In the genomic region with DNA sequence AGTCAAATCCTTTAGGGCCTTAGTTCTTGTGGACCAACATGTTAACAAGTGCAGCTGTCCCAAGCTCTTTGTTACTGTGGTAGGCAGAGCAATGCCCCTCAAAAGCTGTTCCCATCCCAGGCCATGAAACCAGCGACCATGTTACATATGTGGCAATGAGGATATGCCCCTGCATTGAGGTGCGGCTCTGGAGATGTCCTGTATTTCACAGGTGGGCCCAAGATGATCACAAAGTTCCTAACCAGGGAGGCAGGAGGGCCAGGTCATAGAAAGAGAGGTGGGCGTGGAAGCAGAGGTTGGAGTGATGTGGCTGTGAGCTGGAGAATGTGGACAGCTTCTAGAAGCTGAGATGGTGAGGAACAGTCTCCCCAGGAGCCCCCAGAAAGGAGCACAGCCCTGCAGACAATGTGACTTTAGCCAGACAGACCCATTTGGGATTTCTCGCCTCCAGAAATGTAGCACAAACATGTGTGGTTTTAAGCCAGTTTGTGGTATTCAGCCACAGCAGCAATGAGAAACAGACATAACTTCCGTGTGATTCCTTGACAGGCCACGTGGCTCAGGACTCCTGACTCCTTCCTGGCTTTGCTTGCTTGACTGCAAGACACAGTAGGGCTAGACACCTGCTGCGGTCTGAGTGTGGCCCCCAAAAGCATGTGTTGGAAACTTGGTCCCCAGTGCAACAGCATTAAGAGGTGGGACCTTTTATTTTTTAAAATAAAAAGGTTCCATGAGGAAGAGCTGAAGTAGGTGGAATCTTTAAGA, we compare ENCODE assay signal across 31 cellular contexts.
"Had no signal": no experiment of that assay in that cellular context is flagged by ENCODE, and none has a peak within 500 bp of the region (broad histone marks: within the 10 kb centered on the region; RNA-seq: fewer than 3 reads in every experiment).

No MANE protein-coding gene starts in this region.

- H3K36me3 Mint-ChIP-seq: activated naive CD8-positive, alpha-beta T cell had no signal

- H3K27me3 Mint-ChIP-seq: activated CD4-positive, alpha-beta memory T cell treated with anti-CD3 and anti-CD28 coated beads, Interleukin-2, amount 10 ng/mL, durations not matched to agents 7 days and 5 days; activated CD4-positive, alpha-beta T cell treated with anti-CD3 and anti-CD28 coated beads, Interleukin-2, amount 10 ng/mL, durations not matched to agents 7 days and 5 days; activated naive CD8-positive, alpha-beta T cell; activated T-cell treated with anti-CD3 and anti-CD28 coated beads, Interleukin-2, amount 50 U/mL, for 24 hours; central memory CD8-positive, alpha-beta T cell; dendritic cell treated with granulocyte-macrophage colony-stimulating factor and Interleukin-4, amounts not matched to agents 40 ng/mL and 50 ng/mL, for 4 days; effector memory CD8-positive, alpha-beta T cell had no signal

- H3K27ac ChIP-seq: brain microvascular endothelial cell, coronary artery, dorsolateral prefrontal cortex, esophagus muscularis mucosa, foreskin keratinocyte, gastrocnemius medialis, heart left ventricle, VCaP had no signal

- H3K36me3 ChIP-seq: brain microvascular endothelial cell, esophagus muscularis mucosa, gastrocnemius medialis, heart left ventricle had no signal

- H3K4me3 Mint-ChIP-seq: activated CD4-positive, alpha-beta memory T cell treated with anti-CD3 and anti-CD28 coated beads, Interleukin-2, amount 10 ng/mL, durations not matched to agents 7 days and 5 days; activated CD4-positive, alpha-beta T cell treated with anti-CD3 and anti-CD28 coated beads, Interleukin-2, amount 10 ng/mL, durations not matched to agents 7 days and 5 days; activated naive CD8-positive, alpha-beta T cell; activated T-cell treated with anti-CD3 and anti-CD28 coated beads, Interleukin-2, amount 50 U/mL, for 24 hours; activated T-cell treated with anti-CD3 and anti-CD28 coated beads, Interleukin-2, amount 50 U/mL, for 72 hours; central memory CD8-positive, alpha-beta T cell; dendritic cell treated with granulocyte-macrophage colony-stimulating factor and Interleukin-4, amounts not matched to agents 40 ng/mL and 50 ng/mL, for 4 days; effector memory CD8-positive, alpha-beta T cell; WTC11 had no signal

- H3K27ac Mint-ChIP-seq: activated CD4-positive, alpha-beta memory T cell treated with anti-CD3 and anti-CD28 coated beads, Interleukin-2, amount 10 ng/mL, durations not matched to agents 7 days and 5 days; activated CD4-positive, alpha-beta T cell treated with anti-CD3 and anti-CD28 coated beads, Interleukin-2, amount 10 ng/mL, durations not matched to agents 7 days and 5 days; activated naive CD8-positive, alpha-beta T cell; activated T-cell treated with anti-CD3 and anti-CD28 coated beads, Interleukin-2, amount 50 U/mL, for 24 hours; activated T-cell treated with anti-CD3 and anti-CD28 coated beads, Interleukin-2, amount 50 U/mL, for 72 hours; dendritic cell treated with granulocyte-macrophage colony-stimulating factor and Interleukin-4, amounts not matched to agents 40 ng/mL and 50 ng/mL, for 4 days; effector memory CD8-positive, alpha-beta T cell; WTC11 had no signal

- H3K4me3 ChIP-seq: coronary artery, dorsolateral prefrontal cortex, esophagus muscularis mucosa, gastrocnemius medialis, heart left ventricle had no signal

- ATAC-seq: activated T-cell treated with anti-CD3 and anti-CD28 coated beads, Interleukin-2, amount 50 U/mL, for 72 hours; effector memory CD8-positive, alpha-beta T cell; foreskin keratinocyte; gastrocnemius medialis; heart left ventricle; WTC11 had no signal

- DNase-seq: activated CD4-positive, alpha-beta memory T cell treated with anti-CD3 and anti-CD28 coated beads, Interleukin-2, amount 10 ng/mL, durations not matched to agents 7 days and 5 days; activated CD4-positive, alpha-beta T cell treated with anti-CD3 and anti-CD28 coated beads for 1 hour; activated CD4-positive, alpha-beta T cell treated with anti-CD3 and anti-CD28 coated beads for 4 hours; activated CD4-positive, alpha-beta T cell treated with anti-CD3 and anti-CD28 coated beads, Interleukin-2, amount 10 ng/mL, durations not matched to agents 7 days and 5 days; activated CD4-positive, alpha-beta T cell treated with anti-CD3 and anti-CD28 coated beads, Interleukin-2, amount 50 U/mL, for 4 hours; activated CD8-positive, alpha-beta memory T cell treated with anti-CD3 and anti-CD28 coated beads, Interleukin-2, amount 50 U/mL, for 48 hours; activated effector memory CD4-positive, alpha-beta T cell treated with Interleukin-2 at 50 U/mL for 16 hours; activated gamma-delta T cell treated with Interleukin-2 at 50 U/mL for 16 hours; activated naive CD4-positive, alpha-beta T cell treated with anti-CD3 and anti-CD28 coated beads, Interleukin-2, amount 50 U/mL, for 16 hours; activated naive CD4-positive, alpha-beta T cell treated with Interleukin-2 at 50 U/mL for 16 hours; activated T-cell treated with anti-CD3 and anti-CD28 coated beads for 4 hours; activated T-cell treated with anti-CD3 and anti-CD28 coated beads, Interleukin-2, amount 50 U/mL, for 24 hours; activated T-cell treated with anti-CD3 and anti-CD28 coated beads, Interleukin-2, amount 50 U/mL, for 72 hours; amniotic stem cell; anterior cingulate cortex; brain microvascular endothelial cell; dorsolateral prefrontal cortex; effector memory CD8-positive, alpha-beta T cell; erythroblast; foreskin keratinocyte; gastrocnemius medialis; glutamatergic neuron; heart left ventricle; T-helper 2 cell had no signal

- H3K27me3 ChIP-seq: brain microvascular endothelial cell, esophagus muscularis mucosa, foreskin keratinocyte, gastrocnemius medialis, heart left ventricle had no signal

- H3K4me1 ChIP-seq: esophagus muscularis mucosa, foreskin keratinocyte, gastrocnemius medialis, heart left ventricle had no signal

- H3K4me1 Mint-ChIP-seq: activated CD4-positive, alpha-beta memory T cell treated with anti-CD3 and anti-CD28 coated beads, Interleukin-2, amount 10 ng/mL, durations not matched to agents 7 days and 5 days; activated CD4-positive, alpha-beta T cell treated with anti-CD3 and anti-CD28 coated beads, Interleukin-2, amount 10 ng/mL, durations not matched to agents 7 days and 5 days; central memory CD8-positive, alpha-beta T cell; WTC11 had no signal

- H3K9me3 ChIP-seq: esophagus muscularis mucosa, gastrocnemius medialis, heart left ventricle had no signal
